Comparison of ENCODE assay signal across 11 cellular contexts in genomic region chr2:190947139-190947538, GRCh38.
DNase-seq lines count a peak whose midpoint lies in the region; ATAC-seq and TF ChIP-seq lines count a peak whose summit lies in the region.
"Had no signal": no experiment of that assay in that cellular context is flagged by ENCODE, and none has a peak within 500 bp of the region (broad histone marks: within the 10 kb centered on the region; RNA-seq: fewer than 3 reads in every experiment).

No MANE protein-coding gene starts in this region.

- WGBS in body of pancreas, 2 donors = 0 to 4% methylated on average over 1 of the region's 1 CpG

- TF ChIP-seq POLR2A in body of pancreas (IDR thresholded peaks at IDR 0.05) = no peak

- no peak for TF ChIP-seq CTCF in body of pancreas (IDR thresholded peaks at IDR 0.05)

- H3K27ac ChIP-seq in BLaER1 (no peak overlapping the region), body of pancreas (peak overlapping the region in 3 of 4 donors; percentile 75 to 91 (median 84)), muscle layer of duodenum (ENCODE audit: low read length) (peak overlapping the region; percentile 24), substantia nigra (ENCODE audit: low read depth, low read length, poor library complexity, severe bottlenecking) (no peak overlapping the region)

- H3K4me1 ChIP-seq in BLaER1 (peaks cover 29% of the 10 kb centered on the region), body of pancreas (peaks cover 47% of the 10 kb centered on the region), muscle layer of duodenum (ENCODE audit: control insufficient read depth in 1 of 2, insufficient read depth in 2 of 2, low read length in 2 of 2) (peaks cover 6 to 16% of the 10 kb centered on the region in 2 donors)

- H3K4me2 ChIP-seq in BLaER1 = peak overlapping the region; percentile 66

- H3K27me3 ChIP-seq in BLaER1 = no peaks in the 10 kb centered on the region
- H3K27me3 ChIP-seq in body of pancreas = no peaks in the 10 kb centered on the region
- no peaks in the 10 kb centered on the region for H3K27me3 ChIP-seq in muscle layer of duodenum (ENCODE audit: low read depth, low read length)
- H3K27me3 ChIP-seq: dorsolateral prefrontal cortex had no signal

- intact Hi-C loops in body of pancreas (cut with DNase I) = no loop called here

- no peak overlapping the region for H3K4me3 ChIP-seq in BLaER1
- no peak overlapping the region for H3K4me3 ChIP-seq in body of pancreas
- no peak overlapping the region for H3K4me3 ChIP-seq in muscle layer of duodenum (ENCODE audit: low read depth in 1 of 2, low read length in 2 of 2)
- H3K4me3 ChIP-seq: dorsolateral prefrontal cortex had no signal

- DNase-seq in body of pancreas = peak in 1 of 4 donors; percentile 30
- DNase-seq in substantia nigra (lab: John Stamatoyannopoulos, UW) = no peak
- no peak for DNase-seq in NCI-H446 (lab: John Stamatoyannopoulos, UW)
- DNase-seq: dorsolateral prefrontal cortex; NCI-H1092 treated with DMSO at 0.1 percent for 48 hours; stimulated activated CD4-positive, alpha-beta T cell treated with anti-CD3 and anti-CD28 coated beads, Interleukin-15, amount 100 ng/mL, for 24 hours had no signal

- H3K9ac ChIP-seq in BLaER1 = no peak overlapping the region

- ATAC-seq in HG03354 (IDR thresholded peaks at IDR 0.05; ENCODE audit: poor library complexity, severe bottlenecking, unreplicated experiment) (peak; percentile 1), body of pancreas (peak; percentile 83), HG02759 (IDR thresholded peaks at IDR 0.05; ENCODE audit: unreplicated experiment) (no peak), HG02588 (IDR thresholded peaks at IDR 0.05; ENCODE audit: unreplicated experiment) (no peak)

- H4K20me1 ChIP-seq in BLaER1 = no peaks in the 10 kb centered on the region

- H3K9me3 ChIP-seq in BLaER1 (no peaks in the 10 kb centered on the region), body of pancreas (no peaks in the 10 kb centered on the region), muscle layer of duodenum (ENCODE audit: control insufficient read depth in 1 of 2, low read length in 2 of 2) (no peaks in the 10 kb centered on the region)

- H3K36me3 ChIP-seq in BLaER1 (no peaks in the 10 kb centered on the region), body of pancreas (replicated peaks in 1 of 2; ENCODE audit: insufficient read depth in 1 of 2, low read depth in 2 of 2) (no peaks in the 10 kb centered on the region), muscle layer of duodenum (ENCODE audit: control insufficient read depth in 1 of 2, insufficient read depth in 2 of 2, low read length in 2 of 2) (no peaks in the 10 kb centered on the region)

Comparison
In these comparisons a context has a peak if more than half of its experiments do, and no peak if none do; other contexts are left out.
1. H3K27ac ChIP-seq: peak in body of pancreas (3 of 4) and muscle layer of duodenum (single experiment); none in BLaER1 (single experiment) and substantia nigra (single experiment).
2. ATAC-seq: peak in HG03354 (single experiment) and body of pancreas (single experiment); none in HG02759 (single experiment) and HG02588 (single experiment).